3 cellular contexts compared by ENCODE assay signal in the genomic region with DNA sequence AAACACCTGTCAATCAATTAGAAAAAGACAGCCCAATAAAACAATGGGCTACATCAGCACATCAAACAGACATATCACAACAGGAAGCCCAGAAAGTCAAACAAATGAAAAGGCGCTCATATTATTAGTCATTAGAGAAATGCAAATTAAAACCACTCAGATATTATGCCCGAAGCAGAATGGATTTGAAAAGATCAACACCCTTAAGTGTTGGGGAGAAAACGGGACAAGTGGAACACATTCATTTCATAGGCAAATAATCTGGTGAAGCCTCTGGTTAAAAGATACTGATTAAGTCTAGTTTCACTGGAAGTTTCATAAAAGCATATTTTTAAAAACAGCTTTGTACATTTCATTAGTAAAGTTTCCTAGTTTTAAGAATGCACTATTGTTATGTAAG.
TF ChIP-seq lines count a peak whose summit lies in the region.

No MANE protein-coding gene starts in this region.

TF ChIP-seq in HEK293, 187 proteins besides CTCF, POLR2A, EP300 and RAD21:
- TF ChIP-seq ZNF404 (tag by site-specific recombination; IDR thresholded peaks at IDR 0.05): no peak
- TF ChIP-seq SP7 (tag by site-specific recombination; IDR thresholded peaks at IDR 0.05): no peak
- TF ChIP-seq ZNF184 (tag by site-specific recombination; IDR thresholded peaks at IDR 0.05): peak; percentile 88
- no peak for TF ChIP-seq ZNF114 (tag by site-specific recombination; IDR thresholded peaks at IDR 0.05)
- no peak for TF ChIP-seq ZNF223 (tag by site-specific recombination; IDR thresholded peaks at IDR 0.05)
- TF ChIP-seq, protein P1, sequence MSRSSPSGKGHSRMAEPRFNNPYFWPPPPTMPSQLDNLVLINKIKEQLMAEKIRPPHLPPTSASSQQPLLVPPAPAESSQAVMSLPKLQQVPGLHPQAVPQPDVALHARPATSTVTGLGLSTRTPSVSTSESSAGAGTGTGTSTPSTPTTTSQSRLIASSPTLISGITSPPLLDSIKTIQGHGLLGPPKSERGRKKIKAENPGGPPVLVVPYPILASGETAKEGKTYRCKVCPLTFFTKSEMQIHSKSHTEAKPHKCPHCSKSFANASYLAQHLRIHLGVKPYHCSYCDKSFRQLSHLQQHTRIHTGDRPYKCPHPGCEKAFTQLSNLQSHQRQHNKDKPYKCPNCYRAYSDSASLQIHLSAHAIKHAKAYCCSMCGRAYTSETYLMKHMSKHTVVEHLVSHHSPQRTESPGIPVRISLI (tag by site-specific recombination; IDR thresholded peaks at IDR 0.05): no peak
- TF ChIP-seq ZNF600 (tag by site-specific recombination; IDR thresholded peaks at IDR 0.05): no peak

TF ChIP-seq in K562, 482 proteins besides CTCF, POLR2A, EP300 and RAD21:
- peak; percentile 5 for TF ChIP-seq RBM25 (IDR thresholded peaks at IDR 0.05; ENCODE audit: low read depth, low read length, severe bottlenecking)
- TF ChIP-seq, protein P2, sequence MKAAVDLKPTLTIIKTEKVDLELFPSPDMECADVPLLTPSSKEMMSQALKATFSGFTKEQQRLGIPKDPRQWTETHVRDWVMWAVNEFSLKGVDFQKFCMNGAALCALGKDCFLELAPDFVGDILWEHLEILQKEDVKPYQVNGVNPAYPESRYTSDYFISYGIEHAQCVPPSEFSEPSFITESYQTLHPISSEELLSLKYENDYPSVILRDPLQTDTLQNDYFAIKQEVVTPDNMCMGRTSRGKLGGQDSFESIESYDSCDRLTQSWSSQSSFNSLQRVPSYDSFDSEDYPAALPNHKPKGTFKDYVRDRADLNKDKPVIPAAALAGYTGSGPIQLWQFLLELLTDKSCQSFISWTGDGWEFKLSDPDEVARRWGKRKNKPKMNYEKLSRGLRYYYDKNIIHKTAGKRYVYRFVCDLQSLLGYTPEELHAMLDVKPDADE (conservative IDR thresholded peaks at IDR 0.05; ENCODE audit: control insufficient read depth, low read depth, low read length): no peak
- no peak for TF ChIP-seq FIP1L1 (IDR thresholded peaks at IDR 0.05; ENCODE audit: low read depth, low read length, poor library complexity, severe bottlenecking)
- no peak for TF ChIP-seq ZNF445 (CRISPR knock-in tag; IDR thresholded peaks at IDR 0.05; ENCODE audit: low read depth)
- TF ChIP-seq ZNF354B (CRISPR knock-in tag; IDR thresholded peaks at IDR 0.05): no peak
- TF ChIP-seq ZNF184 (CRISPR knock-in tag; IDR thresholded peaks at IDR 0.05): peak; percentile 77; the same call in 1 of the 2 replicates

TF ChIP-seq in H1, 55 proteins besides CTCF, POLR2A, EP300 and RAD21:
- TF ChIP-seq RNF2 (IDR thresholded peaks at IDR 0.05; ENCODE audit: borderline replicate concordance, low read depth, low read length, missing control alignments, poor library complexity, severe bottlenecking) (no peak), CREB1 (IDR thresholded peaks at IDR 0.05) (no peak), SIX5 (IDR thresholded peaks at IDR 0.05; ENCODE audit: low read depth, low read length) (no peak), CBX8 (IDR thresholded peaks at IDR 0.05; ENCODE audit: borderline replicate concordance, low read depth, low read length) (no peak), RFX5 (IDR thresholded peaks at IDR 0.05; ENCODE audit: borderline replicate concordance, low read depth, low read length) (no peak), SP1 (IDR thresholded peaks at IDR 0.05; ENCODE audit: low read depth, low read length) (no peak), RBBP5 (IDR thresholded peaks at IDR 0.05; ENCODE audit: borderline replicate concordance, low read depth, low read length) (no peak), KDM4A (IDR thresholded peaks at IDR 0.05; ENCODE audit: low read depth, low read length, severe bottlenecking) (no peak), NANOG (IDR thresholded peaks at IDR 0.05; ENCODE audit: insufficient read depth, low read depth, low read length, poor library complexity, severe bottlenecking) (no peak), HDAC2 (IDR thresholded peaks at IDR 0.05; ENCODE audit: borderline replicate concordance in 1 of 2, low read depth in 2 of 2, low read length in 2 of 2) (no peak), FOSL1 (IDR thresholded peaks at IDR 0.05; ENCODE audit: insufficient read depth, low read depth, low read length) (no peak), CHD2 (IDR thresholded peaks at IDR 0.05; ENCODE audit: low read length) (no peak)
- TF ChIP-seq, protein P3, sequence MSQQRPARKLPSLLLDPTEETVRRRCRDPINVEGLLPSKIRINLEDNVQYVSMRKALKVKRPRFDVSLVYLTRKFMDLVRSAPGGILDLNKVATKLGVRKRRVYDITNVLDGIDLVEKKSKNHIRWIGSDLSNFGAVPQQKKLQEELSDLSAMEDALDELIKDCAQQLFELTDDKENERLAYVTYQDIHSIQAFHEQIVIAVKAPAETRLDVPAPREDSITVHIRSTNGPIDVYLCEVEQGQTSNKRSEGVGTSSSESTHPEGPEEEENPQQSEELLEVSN (IDR thresholded peaks at IDR 0.05): no peak
- TF ChIP-seq, protein P4, sequence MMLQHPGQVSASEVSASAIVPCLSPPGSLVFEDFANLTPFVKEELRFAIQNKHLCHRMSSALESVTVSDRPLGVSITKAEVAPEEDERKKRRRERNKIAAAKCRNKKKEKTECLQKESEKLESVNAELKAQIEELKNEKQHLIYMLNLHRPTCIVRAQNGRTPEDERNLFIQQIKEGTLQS (IDR thresholded peaks at IDR 0.05; ENCODE audit: insufficient read depth, low read depth, low read length): no peak
